In genomic region chr13:77699059-77699680, GRCh38 we compare ENCODE assay signal across 8 cellular contexts. TPM values are rescaled to one million over a fixed set of nuclear protein-coding genes. Genes with fewer than 3 reads are reported as not detected.
DNase-seq lines count a peak whose midpoint lies in the region; ATAC-seq and TF ChIP-seq lines count a peak whose summit lies in the region.

No MANE protein-coding gene starts in this region.

- peaks cover 20% of the 10 kb centered on the region for H4K20me1 ChIP-seq in OCI-LY7 (ENCODE audit: insufficient read depth, low read length)

- intact Hi-C loops in OCI-LY7 (cut with micrococcal nuclease; ENCODE audit: unreplicated experiment): loop anchor here (5.0 kb wide), 3 partner anchors 53 to 812 kb away; partner anchors contain the start of genes KCTD12 and MYCBP2

- H3K9me2 ChIP-seq in OCI-LY7 (ENCODE audit: insufficient read depth, low read length): no peaks in the 10 kb centered on the region

- no peaks in the 10 kb centered on the region for H3K9me3 ChIP-seq in ES-I3 (ENCODE audit: control insufficient read depth, insufficient read depth, low read length)
- H3K9me3 ChIP-seq in OCI-LY7 (ENCODE audit: low read length): no peaks in the 10 kb centered on the region

- DNase-seq in OCI-LY7 (ENCODE audit: low spot score): no peak
- peak; percentile 4 to 25 for DNase-seq in erythroblast (lab: John Stamatoyannopoulos, UW)
- DNase-seq in pons (ENCODE audit: low spot score): peak; percentile 57
- DNase-seq in D341Med (ENCODE audit: low spot score): no peak
- no peak for DNase-seq in NCI-H1417 treated with DMSO at 0.1 percent for 48 hours (lab: John Stamatoyannopoulos, UW)

- no TSS peak for BruUV-seq in OCI-LY7 (replicated peaks; lab: Mats Ljungman, UMichigan)

- CTCF ChIA-PET in OCI-LY7 (lab: Charles Lee; ENCODE audit: unreplicated experiment): no interaction called here

- no peak for TF ChIP-seq CTCF in OCI-LY7 (conservative IDR thresholded peaks at IDR 0.05; ENCODE audit: low read length)

- peaks cover 9% of the 10 kb centered on the region; the same call in 1 of the 2 replicates for H3K4me1 ChIP-seq in ES-I3 (ENCODE audit: insufficient read depth, low read length)
- peaks cover 29% of the 10 kb centered on the region for H3K4me1 ChIP-seq in OCI-LY7 (ENCODE audit: insufficient read depth, low read length, poor library complexity, severe bottlenecking)

- ATAC-seq in GM19455 (IDR thresholded peaks at IDR 0.05; ENCODE audit: unreplicated experiment): no peak
- no peak for ATAC-seq in HG02852 (IDR thresholded peaks at IDR 0.05; ENCODE audit: unreplicated experiment)

- no peak overlapping the region for H3K27ac ChIP-seq in OCI-LY7 (ENCODE audit: low read depth, low read length, poor library complexity, severe bottlenecking)

- H3K4me3 ChIP-seq in OCI-LY7 (ENCODE audit: low read depth, low read length, poor library complexity, severe bottlenecking): peak overlapping the region; percentile 73

- H2AFZ ChIP-seq in OCI-LY7 (ENCODE audit: low read length): peak overlapping the region; percentile 46

- no peak for TF ChIP-seq POLR2A in erythroblast (IDR thresholded peaks at IDR 0.05; ENCODE audit: low read length)

- H3K4me2 ChIP-seq in OCI-LY7 (ENCODE audit: low read length): peak overlapping the region; percentile 96

- H3K79me2 ChIP-seq in OCI-LY7 (ENCODE audit: insufficient read depth, low read depth, low read length): peaks cover 22% of the 10 kb centered on the region; the same call in 1 of the 2 replicates

- peak overlapping the region; percentile 81; the same call in 1 of the 2 replicates for H3K9ac ChIP-seq in ES-I3 (ENCODE audit: low read depth, low read length)

- POLR2A ChIA-PET in OCI-LY7 (lab: Charles Lee): interaction anchor here (0.6 to 1.2 kb wide), 5 partner anchors 12 to 513 kb away, joined by 3 read pairs; no protein-coding TSS in a partner anchor

- H3K36me3 ChIP-seq in ES-I3 (ENCODE audit: insufficient read depth, low read length) (no peaks in the 10 kb centered on the region), OCI-LY7 (ENCODE audit: insufficient read depth, low read length) (no peaks in the 10 kb centered on the region)

RNA-seq across cellular contexts. Expression of gene SLAIN1, which starts 1.7 kb away (rescaled TPM):
- 28.5 and 31.7 TPM in 2 replicates for total RNA-seq in OCI-LY7 (2014; rRNA removed; shearing (Covaris generic))
- 16.4 and 19.5 TPM in 2 replicates for total RNA-seq in OCI-LY7 (2022)

Comparison
In these comparisons a context has a peak if more than half of its experiments do, and no peak if none do; other contexts are left out.
1. DNase-seq: peak in erythroblast (2 of 2) and pons (single experiment); none in OCI-LY7 (single experiment), D341Med (single experiment) and NCI-H1417 treated with DMSO at 0.1 percent for 48 hours (single experiment).